ENCODE assay signal across 11 cellular contexts in the genomic region with DNA sequence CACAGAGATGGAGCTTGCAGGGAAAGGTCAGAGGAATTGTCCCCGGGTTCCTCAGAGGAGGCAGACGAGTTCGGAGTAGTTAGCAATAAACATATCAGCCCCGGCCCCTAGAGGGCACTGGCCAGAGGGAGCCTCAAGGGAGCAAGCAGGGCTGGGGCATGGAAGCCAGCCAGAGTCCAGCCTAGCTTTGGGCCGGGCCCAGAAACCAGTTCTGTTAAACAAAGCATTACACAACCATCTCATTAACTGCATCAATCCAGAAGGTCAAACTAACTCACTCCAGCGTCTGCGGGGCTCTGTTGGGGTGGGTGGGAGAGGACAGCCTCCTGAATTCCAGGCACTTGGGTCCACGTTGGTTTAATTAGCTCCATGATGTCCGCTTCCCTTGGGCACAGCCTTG. TPM values are rescaled to one million over a fixed set of nuclear protein-coding genes. Genes with fewer than 3 reads are reported as not detected.
DNase-seq lines count a peak whose midpoint lies in the region; ATAC-seq, FAIRE-seq and TF ChIP-seq lines count a peak whose summit lies in the region.
"Had no signal": no experiment of that assay in that cellular context is flagged by ENCODE, and none has a peak within 500 bp of the region (broad histone marks: within the 10 kb centered on the region; RNA-seq: fewer than 3 reads in every experiment).

No MANE protein-coding gene starts in this region.

- peak; percentile 77 for ATAC-seq in IMR-90 (ENCODE audit: low read depth)
- no peak for ATAC-seq in CD4-positive, alpha-beta T cell (ENCODE audit: poor library complexity)
- no peak for ATAC-seq in HG03159 (IDR thresholded peaks at IDR 0.05; ENCODE audit: unreplicated experiment)

- H3K27ac ChIP-seq in IMR-90 (ENCODE audit: insufficient read depth, low read length) = no peak overlapping the region
- no peak overlapping the region for H3K27ac ChIP-seq in H1 (ENCODE audit: low read depth, low read length)
- H3K27ac ChIP-seq in CD4-positive, alpha-beta T cell (ENCODE audit: low read depth, low read length) = no peak overlapping the region

- H2AK5ac ChIP-seq in IMR-90 (ENCODE audit: low read depth, low read length) (no peak overlapping the region), H1 (ENCODE audit: low read depth, low read length) (no peak overlapping the region)

- H3K27me3 Mint-ChIP-seq in mesothelial cell of epicardium (ENCODE audit: low read depth) = peaks cover 3% of the 10 kb centered on the region
- peaks cover 3% of the 10 kb centered on the region for H3K27me3 Mint-ChIP-seq in CD4-positive, alpha-beta T cell

- peaks cover 20% of the 10 kb centered on the region for H3K4me1 Mint-ChIP-seq in mesothelial cell of epicardium
- H3K4me1 Mint-ChIP-seq in CD4-positive, alpha-beta T cell (ENCODE audit: low read depth) = no peaks in the 10 kb centered on the region

- H3K4ac ChIP-seq in IMR-90 (ENCODE audit: low read depth, low read length) (no peak overlapping the region), H1 (replicated peaks; ENCODE audit: insufficient read length, low read depth, low read length) (no peak overlapping the region)

- no peak overlapping the region for H2BK20ac ChIP-seq in IMR-90 (ENCODE audit: low read depth, low read length)
- peak overlapping the region; percentile 87; the same call in 1 of the 2 replicates for H2BK20ac ChIP-seq in H1 (ENCODE audit: low read length)

- H3K9ac ChIP-seq in IMR-90 (ENCODE audit: low read depth, low read length) (no peak overlapping the region), H1 (replicated peaks in 1 of 4; ENCODE audit: extremely low read depth in 1 of 4, low read depth in 3 of 4, low read length in 3 of 4) (no peak overlapping the region)

- peak overlapping the region; percentile 7 for H3K27ac Mint-ChIP-seq in mesothelial cell of epicardium
- no peak overlapping the region for H3K27ac Mint-ChIP-seq in CD4-positive, alpha-beta T cell
- H3K27ac Mint-ChIP-seq: natural killer cell treated with Interleukin-12 subunit alpha and Interleukin-12 subunit beta and Interleukin-15 and Interleukin-18, amount 100 ng/mL, for 72 hours had no signal

- no peak overlapping the region for H4K8ac ChIP-seq in IMR-90 (ENCODE audit: low read depth in 2 of 2, low read length in 2 of 2)
- no peak overlapping the region for H4K8ac ChIP-seq in H1 (ENCODE audit: extremely low read depth, insufficient read depth, low read length)

- intact Hi-C loops in IMR-90 (cut with micrococcal nuclease) = no loop called here
- intact Hi-C loops in CD4-positive, alpha-beta T cell (cut with DNase I, micrococcal nuclease) = no loop called here

- no CpG with 5 or more reads among the region's 9 CpGs for WGBS in IMR-90 (ENCODE audit: extremely low coverage in 2 of 2, insufficient read length in 1 of 2), 2 experiments
- 87% methylated on average over 9 of the region's 9 CpGs; no CpG with 5 or more reads in 1 of the 2 experiments for WGBS in H1 (ENCODE audit: extremely low coverage in 1 of 2, insufficient coverage in 1 of 2, insufficient read length in 1 of 2, insufficient replicate concordance in 2 of 2, low coverage in 1 of 2, low lambda C conversion rate in 2 of 2, missing lambda C conversion rate in 1 of 2), 2 experiments

- no TSS peak for BruUV-seq in IMR-90 (replicated peaks; lab: Mats Ljungman, UMichigan)

- H2BK120ac ChIP-seq in IMR-90 (ENCODE audit: low read depth, low read length) (no peak overlapping the region), H1 (replicated peaks; ENCODE audit: low read depth, low read length) (no peak overlapping the region)

- no peaks in the 10 kb centered on the region; the same call in 1 of the 2 replicates for H3K4me1 ChIP-seq in IMR-90 (ENCODE audit: control insufficient read depth, insufficient read depth, low read length)
- H3K4me1 ChIP-seq in H1 (replicated peaks in 1 of 4; ENCODE audit: control insufficient read depth in 3 of 4, insufficient read depth in 4 of 4, low read length in 3 of 4) = peaks cover 4 to 31% (median 10%) of the 10 kb centered on the region in 4 experiments

- H3K4me3 Mint-ChIP-seq in mesothelial cell of epicardium = no peak overlapping the region
- no peak overlapping the region for H3K4me3 Mint-ChIP-seq in CD4-positive, alpha-beta T cell
- H3K4me3 Mint-ChIP-seq: natural killer cell treated with Interleukin-12 subunit alpha and Interleukin-12 subunit beta and Interleukin-15 and Interleukin-18, amount 100 ng/mL, for 72 hours had no signal

- no peaks in the 10 kb centered on the region for H3K36me3 Mint-ChIP-seq in mesothelial cell of epicardium
- H3K36me3 Mint-ChIP-seq in CD4-positive, alpha-beta T cell (ENCODE audit: low read depth) = no peaks in the 10 kb centered on the region
- H3K36me3 Mint-ChIP-seq: natural killer cell treated with Interleukin-12 subunit alpha and Interleukin-12 subunit beta and Interleukin-15 and Interleukin-18, amount 100 ng/mL, for 72 hours had no signal

- H3K4me3 ChIP-seq in AG10803 (ENCODE audit: low read length) = no peak overlapping the region
- no peak overlapping the region for H3K4me3 ChIP-seq in IMR-90 (ENCODE audit: insufficient read depth, low read depth, low read length)
- H3K4me3 ChIP-seq in H1 (ENCODE audit: extremely low read depth in 1 of 4, insufficient read depth in 2 of 4, low read depth in 3 of 4, low read length in 4 of 4) = no peak overlapping the region

- H4K20me1 ChIP-seq in IMR-90 (ENCODE audit: insufficient read depth, low read length) = no peaks in the 10 kb centered on the region
- no peaks in the 10 kb centered on the region for H4K20me1 ChIP-seq in H1 (replicated peaks in 1 of 2; ENCODE audit: control insufficient read depth in 1 of 2, insufficient read depth in 2 of 2, low read length in 2 of 2)

- no peak overlapping the region for H3K14ac ChIP-seq in IMR-90 (replicated peaks; ENCODE audit: low read depth, low read length)
- no peak overlapping the region for H3K14ac ChIP-seq in H1 (ENCODE audit: insufficient read length)

- H2BK5ac ChIP-seq in IMR-90 (ENCODE audit: low read depth, low read length, poor library complexity, severe bottlenecking) (no peak overlapping the region), H1 (ENCODE audit: low read depth, low read length) (no peak overlapping the region)

- TF ChIP-seq EP300 in H1 (IDR thresholded peaks at IDR 0.05; ENCODE audit: borderline replicate concordance in 1 of 2, low read depth in 2 of 2, low read length in 2 of 2) = no peak

- no peak overlapping the region for H4K91ac ChIP-seq in IMR-90 (ENCODE audit: insufficient read depth, low read depth, low read length)
- no peak overlapping the region for H4K91ac ChIP-seq in H1 (replicated peaks; ENCODE audit: insufficient read length, low read length)

- no peak for TF ChIP-seq RAD21 in IMR-90 (IDR thresholded peaks at IDR 0.05; ENCODE audit: low read length)
- peak; percentile 32 to 63 for TF ChIP-seq RAD21 in H1 (IDR thresholded peaks at IDR 0.05 in 1 of 2, conservative IDR thresholded peaks at IDR 0.05 in 1 of 2; ENCODE audit: low read depth in 2 of 2, low read length in 2 of 2)

- no peak overlapping the region for H2AK9ac ChIP-seq in IMR-90 (replicated peaks; ENCODE audit: low read depth, low read length, poor library complexity)

- 0 out of 2 replicates have a peak overlapping the region, but pooled peaks have one; percentile 18 for H2BK12ac ChIP-seq in H1 (ENCODE audit: low read depth, low read length)

- no peaks in the 10 kb centered on the region for H3K36me3 ChIP-seq in IMR-90 (ENCODE audit: control insufficient read depth, insufficient read depth, low read length)
- no peaks in the 10 kb centered on the region for H3K36me3 ChIP-seq in H1 (ENCODE audit: control insufficient read depth in 2 of 4, insufficient read depth in 4 of 4, low read length in 3 of 4)

- H2AFZ ChIP-seq in IMR-90 (replicated peaks; ENCODE audit: low read length, poor library complexity) (no peak overlapping the region), H1 (ENCODE audit: low read length) (no peak overlapping the region)

- dilution Hi-C loops in IMR-90 (cut with HindIII; ENCODE audit: low sequenced_read_pairs, unreplicated experiment) = no loop called here

- H3K4me2 ChIP-seq in IMR-90 (ENCODE audit: low read depth, low read length) = no peak overlapping the region
- H3K4me2 ChIP-seq in H1 (ENCODE audit: insufficient read depth in 1 of 2, low read depth in 2 of 2, low read length in 2 of 2) = no peak overlapping the region

- TF ChIP-seq POLR2A in IMR-90 (IDR thresholded peaks at IDR 0.05; ENCODE audit: low read depth, low read length) (no peak), H1 (IDR thresholded peaks at IDR 0.05; ENCODE audit: control extremely low read depth in 1 of 2, low read depth in 2 of 2, low read length in 2 of 2) (no peak)

- TF ChIP-seq CTCF in AG10803 (conservative IDR thresholded peaks at IDR 0.05; ENCODE audit: low read length) (peak; percentile 50), IMR-90 (conservative IDR thresholded peaks at IDR 0.05; ENCODE audit: low read depth, low read length) (peak; percentile 26), H1 (IDR thresholded peaks at IDR 0.05; ENCODE audit: control extremely low read depth in 1 of 3, insufficient read depth in 1 of 3, low read depth in 1 of 3, low read length in 3 of 3) (peak; percentile 63 to 75 (median 66)), mesothelial cell of epicardium (IDR thresholded peaks at IDR 0.05; ENCODE audit: unreplicated experiment) (no peak)
- TF ChIP-seq CTCF in CD4-positive, alpha-beta T cell (IDR thresholded peaks at IDR 0.05) = no peak

- in situ Hi-C loops in IMR-90 (cut with MboI; ENCODE audit: low sequenced_read_pairs) = no loop called here

- H3K9me3 ChIP-seq in IMR-90 (ENCODE audit: control insufficient read depth, insufficient read depth, low read length) = no peaks in the 10 kb centered on the region
- no peaks in the 10 kb centered on the region for H3K9me3 ChIP-seq in H1 (ENCODE audit: insufficient read depth in 2 of 2, low read depth in 1 of 2, low read length in 1 of 2)
- no peaks in the 10 kb centered on the region for H3K9me3 ChIP-seq in CD4-positive, alpha-beta T cell (ENCODE audit: control insufficient read depth, low read length)

- H3K79me2 ChIP-seq in H1 (ENCODE audit: control insufficient read depth in 1 of 2, insufficient read depth in 2 of 2, low read length in 2 of 2) = no peaks in the 10 kb centered on the region

- peaks cover 43% of the 10 kb centered on the region for H3K27me3 ChIP-seq in IMR-90 (ENCODE audit: control insufficient read depth, insufficient read depth, low read length)
- H3K27me3 ChIP-seq in H1 (replicated peaks in 1 of 4; ENCODE audit: control insufficient read depth in 3 of 4, extremely low read depth in 1 of 4, insufficient read depth in 3 of 4, low read length in 3 of 4) = peaks cover 0 to 2% (median 0%) of the 10 kb centered on the region in 4 experiments; a peak in 2 of 7 replicates
- no peaks in the 10 kb centered on the region for H3K27me3 ChIP-seq in CD4-positive, alpha-beta T cell (ENCODE audit: control insufficient read depth, insufficient read depth, low read length)

- DNase-seq in AG10803 (ENCODE audit: low read depth) = peak; percentile 81
- DNase-seq in IMR-90 = peak; percentile 10
- peak in 1 of 2 experiments; percentile 71 for DNase-seq in H1 (ENCODE audit: low read depth in 1 of 2, low spot score in 2 of 2)
- DNase-seq in mesothelial cell of epicardium (ENCODE audit: low spot score in 2 of 2, unreplicated experiment in 2 of 2) = no peak
- no peak for DNase-seq in CD4-positive, alpha-beta T cell
- no peak for DNase-seq in NCI-H1048 (lab: John Stamatoyannopoulos, UW)
- no peak for DNase-seq in urothelium cell line (ENCODE audit: low spot score)
- DNase-seq: dermis blood vessel endothelial cell, NCI-H1417 treated with DMSO at 0.1 percent for 48 hours had no signal

- POLR2A ChIA-PET in IMR-90 (lab: Charles Lee; ENCODE audit: unreplicated experiment) (no interaction called here), H1 (lab: Charles Lee; ENCODE audit: partially characterized antibody) (interaction anchor here (0.6 to 2.5 kb wide), 3 partner anchors 42 to 1707 kb away, joined by 3 to 10 read pairs (median 4); a partner anchor contains a TSS)
- POLR2A ChIA-PET in CD4-positive, alpha-beta T cell (lab: Charles Lee) = no interaction called here

- H3K18ac ChIP-seq in IMR-90 (ENCODE audit: low read depth, low read length) (no peak overlapping the region), H1 (ENCODE audit: extremely low read depth, low read length) (no peak overlapping the region)

- CTCF ChIA-PET in IMR-90 (lab: Yijun Ruan, JAX) (no interaction called here), H1 (lab: Charles Lee; ENCODE audit: partially characterized antibody) (interaction anchor here (0.6 to 9.9 kb wide), 19 partner anchors 12 to 85 kb away, joined by 3 to 240 read pairs (median 5); a partner anchor contains a TSS)
- CTCF ChIA-PET in CD4-positive, alpha-beta T cell (lab: Charles Lee) = no interaction called here

- H4K5ac ChIP-seq in IMR-90 (ENCODE audit: low read depth, low read length) (no peak overlapping the region), H1 (ENCODE audit: insufficient read length, low read depth, low read length) (no peak overlapping the region)

- H3K23ac ChIP-seq in IMR-90 (ENCODE audit: low read depth, low read length) (no peak overlapping the region), H1 (ENCODE audit: insufficient read length) (no peak overlapping the region)

- H3K56ac ChIP-seq in IMR-90 (ENCODE audit: extremely low read depth, insufficient read depth, low read length) (no peak overlapping the region), H1 (replicated peaks; ENCODE audit: insufficient read length, low read depth, low read length) (no peak overlapping the region)

- no peaks in the 10 kb centered on the region for H3K79me1 ChIP-seq in IMR-90 (ENCODE audit: low read depth in 1 of 2, low read length in 2 of 2)
- H3K79me1 ChIP-seq in H1 (ENCODE audit: low read depth, low read length) = no peaks in the 10 kb centered on the region

- no peaks in the 10 kb centered on the region for H3K9me3 Mint-ChIP-seq in mesothelial cell of epicardium
- H3K9me3 Mint-ChIP-seq in CD4-positive, alpha-beta T cell = no peaks in the 10 kb centered on the region
- H3K9me3 Mint-ChIP-seq: natural killer cell treated with Interleukin-12 subunit alpha and Interleukin-12 subunit beta and Interleukin-15 and Interleukin-18, amount 100 ng/mL, for 72 hours had no signal

- no peaks in the 10 kb centered on the region for H3K23me2 ChIP-seq in H1 (ENCODE audit: low read depth, low read length)

- FAIRE-seq in H1 (lab: Jason Lieb, UNC) (no peak), urothelium cell line (lab: Jason Lieb, UNC) (no peak)

- H2BK15ac ChIP-seq in IMR-90 (ENCODE audit: low read depth, low read length) (no peak overlapping the region), H1 (ENCODE audit: low read length) (peak overlapping the region; percentile 65)

- H3K9me1 ChIP-seq in IMR-90 (ENCODE audit: insufficient read depth, low read length) = no peaks in the 10 kb centered on the region

RNA-seq across cellular contexts. Expression of a gene that starts 41.0 kb away (rescaled TPM):
- total RNA-seq in IMR-90 (2012; rRNA removed) (12.2 and 23.6 TPM in 2 replicates), mesothelial cell of epicardium (84.9 to 105 TPM (median 90.1 TPM) in 3 replicates)
- polyA plus RNA-seq in IMR-90 (2012; rRNA removed) (10.0 and 13.5 TPM in 2 replicates), H1 (2011; rRNA removed) (15.7 and 21.0 TPM in 2 replicates)
- 2.5 and 3.2 TPM in 2 replicates for polyA plus RNA-seq in IMR-90 (2012; cell fraction: cytosol; rRNA removed)
- 5.7 and 23.7 TPM in 2 replicates for polyA plus RNA-seq in IMR-90 (2012; cell fraction: nucleus; rRNA removed; ENCODE audit: low replicate concordance)
- 99.7 and 103 TPM in 2 replicates for total RNA-seq in H1 (2021; fragmentation: NEBNext Ultra II Directional; extraction: Animal tissue kit (Norgen Biotek cat#: 25700))
- 26.8 TPM for polyA plus RNA-seq in H1 (2011; cell fraction: cytosol; rRNA removed)
- polyA plus RNA-seq in H1 (2011; cell fraction: nucleus; rRNA removed) = 20.1 TPM
- 20.9 to 62.3 TPM (median 38.7 TPM) in 4 replicates for polyA plus RNA-seq in H1 (2012, experiment 1 of 2)
- 2.2 TPM for polyA plus RNA-seq in H1 (2012, experiment 2 of 2)
- polyA plus RNA-seq in H1 (2013, experiment 1 of 2) = 30.1 TPM
- 27.0 TPM for polyA plus RNA-seq in H1 (2013, experiment 2 of 2)
- 75.4 and 91.3 TPM in 2 replicates for polyA minus RNA-seq in H1 (2011; rRNA and poly(A)+ RNA removed)
- polyA minus RNA-seq in H1 (2011; cell fraction: cytosol; rRNA and poly(A)+ RNA removed) = 48.4 TPM
- polyA minus RNA-seq in H1 (2011; cell fraction: nucleus; rRNA and poly(A)+ RNA removed) = 57.5 TPM
- total RNA-seq in CD4-positive, alpha-beta T cell = 10 to 100 TPM; 84.3 to 89.0 TPM

RNA-seq across cellular contexts. Expression of a gene that starts 56.8 kb away (rescaled TPM):
- total RNA-seq in IMR-90 (2012; rRNA removed) = not detected in 2 replicates
- not detected in 2 replicates for polyA plus RNA-seq in IMR-90 (2012; rRNA removed)
- polyA plus RNA-seq in IMR-90 (2012; cell fraction: cytosol; rRNA removed) = not detected in 2 replicates
- not detected in 2 replicates for polyA plus RNA-seq in IMR-90 (2012; cell fraction: nucleus; rRNA removed; ENCODE audit: low replicate concordance)
- total RNA-seq in H1 (2021; fragmentation: NEBNext Ultra II Directional; extraction: Animal tissue kit (Norgen Biotek cat#: 25700)) = 385 and 388 TPM in 2 replicates
- polyA plus RNA-seq in H1 (2011; rRNA removed) = 600 and 655 TPM in 2 replicates
- 622 TPM for polyA plus RNA-seq in H1 (2011; cell fraction: cytosol; rRNA removed)
- polyA plus RNA-seq in H1 (2011; cell fraction: nucleus; rRNA removed) = 325 TPM
- polyA plus RNA-seq in H1 (2012, experiment 1 of 2) = 523 to 649 TPM (median 571 TPM) in 4 replicates
- polyA plus RNA-seq in H1 (2012, experiment 2 of 2) = 653 TPM
- polyA plus RNA-seq in H1 (2013, experiment 1 of 2) = 321 TPM
- polyA plus RNA-seq in H1 (2013, experiment 2 of 2) = 337 TPM
- polyA minus RNA-seq in H1 (2011; rRNA and poly(A)+ RNA removed) = 149 and 152 TPM in 2 replicates
- 118 TPM for polyA minus RNA-seq in H1 (2011; cell fraction: cytosol; rRNA and poly(A)+ RNA removed)
- polyA minus RNA-seq in H1 (2011; cell fraction: nucleus; rRNA and poly(A)+ RNA removed) = 94.2 TPM
- total RNA-seq in mesothelial cell of epicardium = 144 to 156 TPM (median 155 TPM) in 3 replicates
- total RNA-seq in CD4-positive, alpha-beta T cell = not detected
- total RNA-seq: dermis blood vessel endothelial cell; natural killer cell treated with Interleukin-12 subunit alpha and Interleukin-12 subunit beta and Interleukin-15 and Interleukin-18, amount 100 ng/mL, for 72 hours had no signal

Comparison
In these comparisons a context has a peak if more than half of its experiments do, and no peak if none do; other contexts are left out.
1. DNase-seq: peak in AG10803 (single experiment) and IMR-90 (single experiment); none in mesothelial cell of epicardium (0 of 2), CD4-positive, alpha-beta T cell (0 of 10), NCI-H1048 (single experiment) and urothelium cell line (single experiment).
2. CTCF ChIP-seq: peak in AG10803 (single experiment), IMR-90 (single experiment) and H1 (3 of 3); none in mesothelial cell of epicardium (single experiment) and CD4-positive, alpha-beta T cell (single experiment).
3. RNA of a gene that starts 56.8 kb away (total RNA-seq): 385 to 388 TPM in H1 and 144 to 156 TPM in mesothelial cell of epicardium; not detected in IMR-90 and not detected in CD4-positive, alpha-beta T cell; every median in the first group is over 100 times any median in the second.